1 cellular context compared by ENCODE assay signal in genomic region chr1:28088168-28088961, GRCh38.
A peak's percentile ranks its signal among the peaks of the same experiment; 100 is the strongest.
TF ChIP-seq lines count a peak whose summit lies in the region.

Gene EYA3, minus strand, starts transcription at chr1:28088610. Its CDS starts 30,584 bp downstream, at chr1:28058026.

TF ChIP-seq in K562, 482 proteins besides CTCF, POLR2A, EP300 and RAD21 (continued from another document and continues in another):
- TF ChIP-seq GMEB1 (CRISPR knock-in tag; IDR thresholded peaks at IDR 0.05) (no peak), PHF8 (IDR thresholded peaks at IDR 0.05; ENCODE audit: borderline replicate concordance, low read length) (peak; percentile 94; the same call in 1 of the 2 replicates), SMAD3 (CRISPR knock-in tag; conservative IDR thresholded peaks at IDR 0.05) (0 out of 2 replicates have a peak, but pooled peaks have one; percentile 26), SAFB2 (IDR thresholded peaks at IDR 0.05; ENCODE audit: borderline replicate concordance, low read depth, low read length, severe bottlenecking) (no peak), HNRNPL (IDR thresholded peaks at IDR 0.05; ENCODE audit: low read depth, low read length) (no peak), CHD7 (IDR thresholded peaks at IDR 0.05; ENCODE audit: low read depth, low read length) (no peak), FOXJ2 (tag; IDR thresholded peaks at IDR 0.05) (no peak), DACH1 (IDR thresholded peaks at IDR 0.05; ENCODE audit: partially characterized antibody) (no peak), RBM39 (optimal IDR thresholded peaks at IDR 0.05; ENCODE audit: low read depth, low read length) (no peak), SMARCA4 (IDR thresholded peaks at IDR 0.05) (peak; percentile 60), NEUROD1 (IDR thresholded peaks at IDR 0.05; ENCODE audit: borderline replicate concordance, low read depth, low read length, partially characterized antibody) (peak; percentile 30), SMARCC2 (IDR thresholded peaks at IDR 0.05; ENCODE audit: low read depth) (peak; percentile 27; the same call in 1 of the 2 replicates), FOXP4 (CRISPR knock-in tag; IDR thresholded peaks at IDR 0.05; ENCODE audit: borderline replicate concordance) (no peak; the same call in 1 of the 2 replicates), E2F1 (CRISPR knock-in tag; IDR thresholded peaks at IDR 0.05) (peak; percentile 49), MAFF (IDR thresholded peaks at IDR 0.05; ENCODE audit: low read length) (no peak), PHB (CRISPR knock-in tag; IDR thresholded peaks at IDR 0.05) (no peak), FOSL1 (tag; conservative IDR thresholded peaks at IDR 0.05) (peak; percentile 4; the same call in 1 of the 2 replicates), MYBL2 (IDR thresholded peaks at IDR 0.05; ENCODE audit: low read depth) (0 out of 2 replicates have a peak, but pooled peaks have one; percentile 22), MYBL2 (CRISPR knock-in tag; IDR thresholded peaks at IDR 0.05; ENCODE audit: borderline replicate concordance) (no peak), E2F3 (CRISPR knock-in tag; IDR thresholded peaks at IDR 0.05) (no peak), MED1 (CRISPR knock-in tag; IDR thresholded peaks at IDR 0.05; ENCODE audit: borderline replicate concordance) (no peak), SMC3 (conservative IDR thresholded peaks at IDR 0.05; ENCODE audit: insufficient read depth, low read depth, low read length) (no peak), HLTF (IDR thresholded peaks at IDR 0.05) (peak; percentile 97), MEIS2 (IDR thresholded peaks at IDR 0.05; ENCODE audit: partially characterized antibody) (peak; percentile 25), RBM14 (IDR thresholded peaks at IDR 0.05; ENCODE audit: borderline replicate concordance, insufficient read depth, low read depth, low read length) (no peak), WHSC1 (IDR thresholded peaks at IDR 0.05; ENCODE audit: low read length) (no peak), ZBED1 (IDR thresholded peaks at IDR 0.05) (no peak), SIX5 (IDR thresholded peaks at IDR 0.05; ENCODE audit: borderline replicate concordance in 1 of 2, insufficient read depth in 1 of 2, low read depth in 1 of 2, low read length in 2 of 2) (no peak), ZKSCAN1 (IDR thresholded peaks at IDR 0.05; ENCODE audit: low read depth, low read length) (peak; percentile 40; the same call in 1 of the 2 replicates), NCOA4 (IDR thresholded peaks at IDR 0.05; ENCODE audit: partially characterized antibody) (no peak), ZNF395 (CRISPR knock-in tag; IDR thresholded peaks at IDR 0.05) (no peak), CLOCK (CRISPR knock-in tag; IDR thresholded peaks at IDR 0.05; ENCODE audit: borderline replicate concordance) (no peak), GTF3C2 (IDR thresholded peaks at IDR 0.05; ENCODE audit: borderline replicate concordance, extremely low read depth, insufficient read length) (no peak), ZNF778 (CRISPR knock-in tag; IDR thresholded peaks at IDR 0.05) (no peak), SAFB (IDR thresholded peaks at IDR 0.05; ENCODE audit: borderline replicate concordance, low read depth, low read length) (no peak), NELFE (IDR thresholded peaks at IDR 0.05; ENCODE audit: insufficient read depth, insufficient read length) (no peak)
